In genomic region chr3:133804896-133805295, GRCh38 we compare ENCODE assay signal across 1 cellular context.
TF ChIP-seq lines count a peak whose summit lies in the region.

No MANE protein-coding gene starts in this region.

TF ChIP-seq in GM12878, 131 proteins besides CTCF, POLR2A, EP300 and RAD21:
- TF ChIP-seq ZNF622 (IDR thresholded peaks at IDR 0.05) (no peak), CUX1 (IDR thresholded peaks at IDR 0.05; ENCODE audit: insufficient replicate concordance, low read depth, low read length) (no peak), CREB1 (IDR thresholded peaks at IDR 0.05; ENCODE audit: low read depth) (no peak)
